1 cellular context compared by ENCODE assay signal in genomic region chr12:50618864-50619609, GRCh38.
TF ChIP-seq lines count a peak whose summit lies in the region.

No MANE protein-coding gene starts in this region.

TF ChIP-seq in WTC11, 78 proteins besides CTCF, POLR2A, EP300 and RAD21 (continued from another document):
- TF ChIP-seq NFYB (CRISPR knock-in tag; conservative IDR thresholded peaks at IDR 0.05; ENCODE audit: low read depth): no peak
- no peak for TF ChIP-seq HMGA2 (CRISPR knock-in tag; IDR thresholded peaks at IDR 0.05)
